17 cellular contexts compared by ENCODE assay signal in the genomic region with DNA sequence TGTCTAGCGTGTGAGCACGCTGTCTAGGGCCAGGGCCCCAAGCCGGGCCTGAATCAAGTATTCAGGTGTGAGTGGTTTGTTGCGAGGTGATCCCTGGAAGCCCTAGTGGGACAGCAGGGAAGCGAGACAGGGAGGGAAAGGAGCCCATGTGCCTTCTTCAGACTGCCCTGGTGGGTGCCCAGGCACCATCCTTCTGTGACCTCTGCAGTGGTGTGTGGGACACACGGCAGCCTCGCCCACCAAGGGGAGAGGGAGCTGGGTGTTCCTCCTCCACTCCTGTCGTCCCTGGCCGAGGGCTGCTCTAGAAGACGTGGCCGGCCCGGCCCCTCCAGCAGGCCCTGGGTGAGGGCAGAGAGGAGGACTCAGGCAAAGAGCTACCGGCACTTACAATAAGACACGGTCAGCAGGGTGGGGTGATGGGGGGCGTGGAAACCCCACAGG. TPM values are rescaled to one million over a fixed set of nuclear protein-coding genes. Genes with fewer than 3 reads are reported as not detected.
DNase-seq lines count a peak whose midpoint lies in the region; ATAC-seq, FAIRE-seq and TF ChIP-seq lines count a peak whose summit lies in the region.
"Had no signal": no experiment of that assay in that cellular context is flagged by ENCODE, and none has a peak within 500 bp of the region (broad histone marks: within the 10 kb centered on the region; RNA-seq: fewer than 3 reads in every experiment).

No MANE protein-coding gene starts in this region.

- ATAC-seq in A549 (no peak), left colon (no peak), HG02885 (IDR thresholded peaks at IDR 0.05; ENCODE audit: poor library complexity, unreplicated experiment) (no peak)
- ATAC-seq: gastrocnemius medialis; naive thymus-derived CD8-positive, alpha-beta T cell had no signal

- H3K4me2 ChIP-seq in A549 (no peak overlapping the region), OCI-LY1 (ENCODE audit: low read length) (peak overlapping the region; percentile 39; the same call in 1 of the 2 replicates), trophoblast cell (ENCODE audit: low read length) (no peak overlapping the region)

- H2BK5ac ChIP-seq in trophoblast cell (ENCODE audit: low read depth, low read length, poor library complexity), result no peak overlapping the region

- peak overlapping the region; percentile 72 for H2BK12ac ChIP-seq in trophoblast cell (ENCODE audit: low read length)

- no peaks in the 10 kb centered on the region for H3K9me2 ChIP-seq in OCI-LY1 (ENCODE audit: low read depth, low read length)

- H3K9me3 ChIP-seq in A549 (peaks cover 2% of the 10 kb centered on the region; the same call in 1 of the 3 replicates), OCI-LY1 (ENCODE audit: low read length) (no peaks in the 10 kb centered on the region), left ventricle myocardium inferior (replicated peaks) (peaks cover 6% of the 10 kb centered on the region), trophoblast cell (ENCODE audit: insufficient read depth, low read depth, low read length) (no peaks in the 10 kb centered on the region)
- no peaks in the 10 kb centered on the region for H3K9me3 ChIP-seq in CD8-positive, alpha-beta memory T cell (ENCODE audit: low read length)
- H3K9me3 ChIP-seq: gastrocnemius medialis had no signal

- H3K4me3 ChIP-seq in A549 (no peak overlapping the region), OCI-LY1 (ENCODE audit: low read depth, low read length, poor library complexity, severe bottlenecking) (no peak overlapping the region), left ventricle myocardium inferior (no peak overlapping the region), trophoblast cell (ENCODE audit: low read depth, low read length) (no peak overlapping the region)
- no peak overlapping the region for H3K4me3 ChIP-seq in CD8-positive, alpha-beta memory T cell (ENCODE audit: low read length)
- H3K4me3 ChIP-seq: gastrocnemius medialis had no signal

- CTCF ChIA-PET in A549 (lab: Yijun Ruan, JAX), result interaction anchor here (2.1 kb wide), 1 partner anchor 12 kb away, joined by 6 read pairs; no protein-coding TSS in a partner anchor
- CTCF ChIA-PET in CD8-positive, alpha-beta memory T cell (lab: Charles Lee), result no interaction called here

- H3K23ac ChIP-seq in trophoblast cell (ENCODE audit: low read length), result no peak overlapping the region

- H3K4ac ChIP-seq in trophoblast cell (ENCODE audit: low read depth, low read length), result no peak overlapping the region

- TF ChIP-seq CTCF in A549 (IDR thresholded peaks at IDR 0.05) (no peak), OCI-LY1 (IDR thresholded peaks at IDR 0.05; ENCODE audit: low read length) (no peak), left ventricle myocardium inferior (IDR thresholded peaks at IDR 0.05; ENCODE audit: borderline replicate concordance) (no peak)

- no peak for TF ChIP-seq POLR2A in A549 (IDR thresholded peaks at IDR 0.05; ENCODE audit: low read length)

- H2BK120ac ChIP-seq in trophoblast cell (ENCODE audit: insufficient read depth, low read length, poor library complexity), result no peak overlapping the region

- H3K36me3 ChIP-seq in OCI-LY1 (ENCODE audit: insufficient read depth, low read length) (no peaks in the 10 kb centered on the region; the same call in 1 of the 2 replicates), left ventricle myocardium inferior (no peaks in the 10 kb centered on the region), trophoblast cell (ENCODE audit: control insufficient read depth in 1 of 2, insufficient read depth in 2 of 2, low read length in 2 of 2) (no peaks in the 10 kb centered on the region)
- no peaks in the 10 kb centered on the region for H3K36me3 ChIP-seq in CD8-positive, alpha-beta memory T cell (ENCODE audit: insufficient read depth, low read length)
- H3K36me3 ChIP-seq: gastrocnemius medialis had no signal

- H3F3A ChIP-seq in OCI-LY1 (ENCODE audit: insufficient read depth, low read length), result no peaks in the 10 kb centered on the region

- H4K8ac ChIP-seq in trophoblast cell (ENCODE audit: low read depth, low read length), result no peak overlapping the region

- peak overlapping the region; percentile 36; the same call in 1 of the 2 replicates for H3K9ac ChIP-seq in OCI-LY1 (ENCODE audit: low read length)
- no peak overlapping the region for H3K9ac ChIP-seq in trophoblast cell (ENCODE audit: low read length)

- H3K27ac Mint-ChIP-seq in CD8-positive, alpha-beta memory T cell, result peak overlapping the region in 1 of 8 donors; percentile 61
- H3K27ac Mint-ChIP-seq: naive thymus-derived CD8-positive, alpha-beta T cell; T-helper 1 cell treated with Interleukin-12 subunit alpha and Interleukin-12 subunit beta and Interleukin-4 antibody, amounts not matched to agents 30 μg/mL and 1 μg/mL, for 36 hours had no signal

- no peak overlapping the region for H3K4me3 Mint-ChIP-seq in CD8-positive, alpha-beta memory T cell
- H3K4me3 Mint-ChIP-seq: naive thymus-derived CD8-positive, alpha-beta T cell; T-helper 1 cell treated with Interleukin-12 subunit alpha and Interleukin-12 subunit beta and Interleukin-4 antibody, amounts not matched to agents 30 μg/mL and 1 μg/mL, for 36 hours had no signal

- no peak overlapping the region for H3K18ac ChIP-seq in trophoblast cell (ENCODE audit: low read length)

- H2AFZ ChIP-seq in OCI-LY1 (ENCODE audit: low read length) (no peak overlapping the region), trophoblast cell (ENCODE audit: insufficient read depth, low read length, poor library complexity) (no peak overlapping the region)

- TF ChIP-seq EP300 in A549 (IDR thresholded peaks at IDR 0.05), result no peak

- no peak overlapping the region for H4K12ac ChIP-seq in trophoblast cell (ENCODE audit: low read depth, low read length)

- H3K4me1 Mint-ChIP-seq in CD8-positive, alpha-beta memory T cell, result no peaks in the 10 kb centered on the region
- H3K4me1 Mint-ChIP-seq: naive thymus-derived CD8-positive, alpha-beta T cell had no signal

- peak overlapping the region; percentile 49 for H2AK5ac ChIP-seq in trophoblast cell (ENCODE audit: low read length)

- peaks cover 0 to 16% (median 0%) of the 10 kb centered on the region in 5 donors for H3K9me3 Mint-ChIP-seq in CD8-positive, alpha-beta memory T cell
- H3K9me3 Mint-ChIP-seq: T-helper 1 cell treated with Interleukin-12 subunit alpha and Interleukin-12 subunit beta and Interleukin-4 antibody, amounts not matched to agents 30 μg/mL and 1 μg/mL, for 36 hours had no signal

- intact Hi-C loops in left ventricle myocardium inferior (cut with micrococcal nuclease), result no loop called here
- intact Hi-C loops in left colon (cut with DNase I, micrococcal nuclease), result no loop called here

- no peaks in the 10 kb centered on the region for H3K36me3 Mint-ChIP-seq in CD8-positive, alpha-beta memory T cell

- WGBS in A549 (ENCODE audit: missing lambda C conversion rate), result 96% methylated on average over 11 of the region's 15 CpGs
- WGBS in trophoblast cell (ENCODE audit: extremely low coverage, insufficient coverage, insufficient read length), result no CpG with 5 or more reads among the region's 15 CpGs

- H3K27ac ChIP-seq in A549 (peak overlapping the region; percentile 71 to 84; a peak in 5 of 6 replicates), OCI-LY1 (ENCODE audit: low read depth, low read length, poor library complexity, severe bottlenecking) (peak overlapping the region; percentile 95), left ventricle myocardium inferior (replicated peaks) (peak overlapping the region; percentile 88), trophoblast cell (ENCODE audit: low read depth, low read length) (no peak overlapping the region)
- H3K27ac ChIP-seq in CD8-positive, alpha-beta memory T cell (ENCODE audit: low read depth, low read length), result no peak overlapping the region
- H3K27ac ChIP-seq: gastrocnemius medialis had no signal

- H3K79me2 ChIP-seq in OCI-LY1 (ENCODE audit: insufficient read depth, low read length) (no peaks in the 10 kb centered on the region), trophoblast cell (ENCODE audit: control insufficient read depth, insufficient read depth, low read length, poor library complexity) (no peaks in the 10 kb centered on the region)

- no peaks in the 10 kb centered on the region for H3K27me3 ChIP-seq in OCI-LY1 (ENCODE audit: insufficient read depth, low read length)
- no peaks in the 10 kb centered on the region for H3K27me3 ChIP-seq in left ventricle myocardium inferior (ENCODE audit: low read depth)
- H3K27me3 ChIP-seq in trophoblast cell (ENCODE audit: insufficient read depth, low read length), result no peaks in the 10 kb centered on the region
- H3K27me3 ChIP-seq in CD8-positive, alpha-beta memory T cell (ENCODE audit: insufficient read depth, low read length, poor library complexity, severe bottlenecking), result no peaks in the 10 kb centered on the region
- H3K27me3 ChIP-seq: gastrocnemius medialis had no signal

- no peak for FAIRE-seq in A549 (lab: Jason Lieb, UNC)

- H3K14ac ChIP-seq in trophoblast cell (ENCODE audit: low read length), result peak overlapping the region; percentile 28

- peaks cover 7 to 8% of the 10 kb centered on the region in 2 donors for H3K27me3 Mint-ChIP-seq in CD8-positive, alpha-beta memory T cell

- no peaks in the 10 kb centered on the region for H4K20me1 ChIP-seq in OCI-LY1 (ENCODE audit: insufficient read depth, low read length)

- TF ChIP-seq RAD21 in A549 (conservative IDR thresholded peaks at IDR 0.05 in 1 of 2, IDR thresholded peaks at IDR 0.05 in 1 of 2), result no peak

- POLR2A ChIA-PET in A549 (lab: Yijun Ruan, JAX), result no interaction called here
- POLR2A ChIA-PET in CD8-positive, alpha-beta memory T cell (lab: Charles Lee), result no interaction called here

- DNase-seq in A549 (ENCODE audit: low read depth in 1 of 2, low spot score in 1 of 2) (no peak), left ventricle myocardium inferior (no peak), trophoblast cell (no peak), left colon (no peak), SHP77 treated with DMSO at 0.1 percent for 48 hours (lab: John Stamatoyannopoulos, UW) (no peak)
- no peak for DNase-seq in CD8-positive, alpha-beta memory T cell
- DNase-seq: activated naive CD4-positive, alpha-beta T cell treated with anti-CD3 and anti-CD28 coated beads, Interleukin-2, amount 50 U/mL, for 16 hours; dermis blood vessel endothelial cell; gastrocnemius medialis; MM.1S; NCI-H187; stimulated activated naive CD4-positive, alpha-beta T cell treated with Interleukin-2 at 50 U/mL for 16 hours had no signal

- peak overlapping the region; percentile 39 for H4K91ac ChIP-seq in trophoblast cell (ENCODE audit: low read depth, low read length)

- H3K4me1 ChIP-seq in A549 (peaks cover 17% of the 10 kb centered on the region), OCI-LY1 (ENCODE audit: insufficient read depth, low read length, severe bottlenecking) (peaks cover 65% of the 10 kb centered on the region), left ventricle myocardium inferior (peaks cover 56% of the 10 kb centered on the region), trophoblast cell (ENCODE audit: control insufficient read depth in 1 of 2, insufficient read depth in 2 of 2, low read length in 2 of 2) (peaks cover 13 to 19% of the 10 kb centered on the region in 2 experiments)
- no peaks in the 10 kb centered on the region for H3K4me1 ChIP-seq in CD8-positive, alpha-beta memory T cell (ENCODE audit: insufficient read depth, low read length)

- peaks cover 2% of the 10 kb centered on the region for H3K79me1 ChIP-seq in trophoblast cell (ENCODE audit: low read length)

RNA-seq across cellular contexts. Expression of a gene that starts 47.4 kb away (rescaled TPM):
- polyA plus RNA-seq in A549 (2011; rRNA removed) (7.4 and 9.2 TPM in 2 replicates), A549 (2017; fragmentation: RNase III; extraction: RNeasy Plus Mini Kit Qiagen cat#74134 plus additional on column Dnase treatment) (4.6 to 8.0 TPM (median 4.9 TPM) in 3 replicates)
- polyA plus RNA-seq in A549 (2012; cell fraction: cytosol; rRNA removed), result 11.8 and 19.5 TPM in 2 replicates
- polyA plus RNA-seq in A549 (2012; cell fraction: nucleus; rRNA removed), result 18.5 and 23.8 TPM in 2 replicates
- polyA minus RNA-seq in A549 (2011; rRNA and poly(A)+ RNA removed), result 5.4 and 5.6 TPM in 2 replicates
- total RNA-seq in left ventricle myocardium inferior (119 TPM), left colon (1 to 10 TPM; 2.5 to 6.6 TPM)
- 31.1 and 33.0 TPM in 2 replicates for polyA plus RNA-seq in trophoblast cell (2013)
- not detected for total RNA-seq in CD8-positive, alpha-beta memory T cell
- polyA plus RNA-seq in CD8-positive, alpha-beta memory T cell, result not detected
- total RNA-seq: naive thymus-derived CD8-positive, alpha-beta T cell; NCI-H460 had no signal
- polyA plus RNA-seq: naive thymus-derived CD8-positive, alpha-beta T cell had no signal

Comparison
In these comparisons a context has a peak if more than half of its experiments do, and no peak if none do; other contexts are left out.
1. H3K27ac ChIP-seq: peak in A549 (2 of 2), OCI-LY1 (single experiment) and left ventricle myocardium inferior (single experiment); none in trophoblast cell (single experiment) and CD8-positive, alpha-beta memory T cell (single experiment).
2. RNA of a gene that starts 47.4 kb away (total RNA-seq): 119 TPM in left ventricle myocardium inferior (single experiment); 2.5 to 6.6 TPM in left colon and not detected in CD8-positive, alpha-beta memory T cell; every median in the first group is over 10 times any median in the second.